1 cellular context compared by ENCODE assay signal in genomic region chr4:78711676-78712075, GRCh38.
A peak's percentile ranks its signal among the peaks of the same experiment; 100 is the strongest.
TF ChIP-seq lines count a peak whose summit lies in the region.

No MANE protein-coding gene starts in this region.

TF ChIP-seq in K562, 482 proteins besides CTCF, POLR2A, EP300 and RAD21 (continued from another document):
- TF ChIP-seq AFF4 (CRISPR knock-in tag; IDR thresholded peaks at IDR 0.05) (no peak), ZNF830 (CRISPR knock-in tag; IDR thresholded peaks at IDR 0.05) (0 out of 2 replicates have a peak, but pooled peaks have one; percentile 34), TCFL5 (CRISPR knock-in tag; conservative IDR thresholded peaks at IDR 0.05) (0 out of 2 replicates have a peak, but pooled peaks have one; percentile 72), CHCHD3 (CRISPR knock-in tag; IDR thresholded peaks at IDR 0.05) (no peak), ZNF165 (CRISPR knock-in tag; IDR thresholded peaks at IDR 0.05; ENCODE audit: borderline replicate concordance) (peak; percentile 90), ZNF655 (CRISPR knock-in tag; IDR thresholded peaks at IDR 0.05) (0 out of 2 replicates have a peak, but pooled peaks have one; percentile 51), RNF219 (CRISPR knock-in tag; IDR thresholded peaks at IDR 0.05) (0 out of 2 replicates have a peak, but pooled peaks have one; percentile 51), ZKSCAN3 (CRISPR knock-in tag; IDR thresholded peaks at IDR 0.05) (peak; percentile 62), HEY1 (CRISPR knock-in tag; IDR thresholded peaks at IDR 0.05; ENCODE audit: borderline replicate concordance) (peak; percentile 89; the same call in 1 of the 2 replicates), TFE3 (CRISPR knock-in tag; IDR thresholded peaks at IDR 0.05) (peak; percentile 12; the same call in 1 of the 2 replicates), SMAD2 (IDR thresholded peaks at IDR 0.05; ENCODE audit: low read depth, low read length) (no peak), ZNF76 (CRISPR knock-in tag; IDR thresholded peaks at IDR 0.05; ENCODE audit: borderline replicate concordance) (peak; percentile 93), ZNF134 (CRISPR knock-in tag; conservative IDR thresholded peaks at IDR 0.05) (0 out of 2 replicates have a peak, but pooled peaks have one; percentile 12), MYBL2 (IDR thresholded peaks at IDR 0.05; ENCODE audit: low read depth) (peak; percentile 91), MYBL2 (CRISPR knock-in tag; IDR thresholded peaks at IDR 0.05; ENCODE audit: borderline replicate concordance) (no peak)
